19 cellular contexts compared by ENCODE assay signal in genomic region chr15:47746516-47746915, GRCh38.
"Had no signal": no experiment of that assay in that cellular context is flagged by ENCODE, and none has a peak within 500 bp of the region (broad histone marks: within the 10 kb centered on the region; RNA-seq: fewer than 3 reads in every experiment).

No MANE protein-coding gene starts in this region.

- DNase-seq: cortex of kidney; dorsolateral prefrontal cortex; effector CD8-positive, alpha-beta T cell; gastrocnemius medialis; islet precursor cell; left lung; lower lobe of right lung; naive B cell; stimulated activated CD4-positive, alpha-beta T cell treated with anti-CD3 and anti-CD28 coated beads, Interleukin-2, amount 100 ng/mL, for 24 hours; stimulated activated CD4-positive, alpha-beta T cell treated with anti-CD3 and anti-CD28 coated beads, Interleukin-4, amount 100 ng/mL, for 4 hours; stimulated activated naive B cell treated with anti-CD40 and anti-IgM and Interleukin-4, amounts not matched to agents 10 μg/mL and 1 μg/mL and 100 μg/mL, for 72 hours; stimulated activated naive CD8-positive, alpha-beta T cell treated with anti-CD3 and anti-CD28 coated beads, Interleukin-15, amount 100 ng/mL, for 72 hours; transverse colon had no signal

- H3K4me3 ChIP-seq: dorsolateral prefrontal cortex, gastrocnemius medialis, left lung, lower lobe of right lung, thoracic aorta, transverse colon had no signal

- H3K4me1 Mint-ChIP-seq: memory B cell; naive B cell; stimulated activated naive B cell treated with anti-CD40 and anti-IgM and Interleukin-4, amounts not matched to agents 10 μg/mL and 1 μg/mL and 100 μg/mL, for 72 hours; stimulated activated naive CD8-positive, alpha-beta T cell treated with anti-CD3 and anti-CD28 coated beads, Interleukin-15, amount 100 ng/mL, for 72 hours had no signal

- H3K9me3 Mint-ChIP-seq: memory B cell; stimulated activated naive B cell treated with anti-CD40 and anti-IgM and Interleukin-4, amounts not matched to agents 10 μg/mL and 1 μg/mL and 100 μg/mL, for 72 hours; stimulated activated naive CD8-positive, alpha-beta T cell treated with anti-CD3 and anti-CD28 coated beads, Interleukin-15, amount 100 ng/mL, for 72 hours had no signal

- H3K36me3 Mint-ChIP-seq: memory B cell; naive B cell; stimulated activated naive B cell treated with anti-CD40 and anti-IgM and Interleukin-4, amounts not matched to agents 10 μg/mL and 1 μg/mL and 100 μg/mL, for 72 hours had no signal

- H3K27me3 ChIP-seq: dorsolateral prefrontal cortex, gastrocnemius medialis, left lung, neutrophil, transverse colon had no signal

- H3K27me3 Mint-ChIP-seq: naive B cell; stimulated activated naive B cell treated with anti-CD40 and anti-IgM and Interleukin-4, amounts not matched to agents 10 μg/mL and 1 μg/mL and 100 μg/mL, for 72 hours; stimulated activated naive CD8-positive, alpha-beta T cell treated with anti-CD3 and anti-CD28 coated beads, Interleukin-15, amount 100 ng/mL, for 72 hours had no signal

- ATAC-seq: esophagus mucosa; left lung; lower lobe of right lung; sciatic nerve; stimulated activated naive B cell treated with anti-CD40 and anti-IgM and Interleukin-4, amounts not matched to agents 10 μg/mL and 1 μg/mL and 100 μg/mL, for 72 hours; stimulated activated naive CD8-positive, alpha-beta T cell treated with anti-CD3 and anti-CD28 coated beads, Interleukin-15, amount 100 ng/mL, for 72 hours had no signal

- H3K27ac ChIP-seq: left lung, lower lobe of right lung, neutrophil, thoracic aorta, transverse colon had no signal

- H3K4me3 Mint-ChIP-seq: memory B cell; naive B cell; nephron; stimulated activated naive B cell treated with anti-CD40 and anti-IgM and Interleukin-4, amounts not matched to agents 10 μg/mL and 1 μg/mL and 100 μg/mL, for 72 hours; stimulated activated naive CD8-positive, alpha-beta T cell treated with anti-CD3 and anti-CD28 coated beads, Interleukin-15, amount 100 ng/mL, for 72 hours had no signal

- H3K36me3 ChIP-seq: gastrocnemius medialis, left lung, lower lobe of right lung, neutrophil, transverse colon had no signal

- H3K9me3 ChIP-seq: gastrocnemius medialis, left lung, lower lobe of right lung, neutrophil, thoracic aorta, transverse colon had no signal

- H3K27ac Mint-ChIP-seq: memory B cell; naive B cell; nephron; stimulated activated naive B cell treated with anti-CD40 and anti-IgM and Interleukin-4, amounts not matched to agents 10 μg/mL and 1 μg/mL and 100 μg/mL, for 72 hours; stimulated activated naive CD8-positive, alpha-beta T cell treated with anti-CD3 and anti-CD28 coated beads, Interleukin-15, amount 100 ng/mL, for 72 hours had no signal

- H3K4me1 ChIP-seq: left lung, lower lobe of right lung had no signal
